Comparison of ENCODE assay signal across 1 cellular context in the genomic region with DNA sequence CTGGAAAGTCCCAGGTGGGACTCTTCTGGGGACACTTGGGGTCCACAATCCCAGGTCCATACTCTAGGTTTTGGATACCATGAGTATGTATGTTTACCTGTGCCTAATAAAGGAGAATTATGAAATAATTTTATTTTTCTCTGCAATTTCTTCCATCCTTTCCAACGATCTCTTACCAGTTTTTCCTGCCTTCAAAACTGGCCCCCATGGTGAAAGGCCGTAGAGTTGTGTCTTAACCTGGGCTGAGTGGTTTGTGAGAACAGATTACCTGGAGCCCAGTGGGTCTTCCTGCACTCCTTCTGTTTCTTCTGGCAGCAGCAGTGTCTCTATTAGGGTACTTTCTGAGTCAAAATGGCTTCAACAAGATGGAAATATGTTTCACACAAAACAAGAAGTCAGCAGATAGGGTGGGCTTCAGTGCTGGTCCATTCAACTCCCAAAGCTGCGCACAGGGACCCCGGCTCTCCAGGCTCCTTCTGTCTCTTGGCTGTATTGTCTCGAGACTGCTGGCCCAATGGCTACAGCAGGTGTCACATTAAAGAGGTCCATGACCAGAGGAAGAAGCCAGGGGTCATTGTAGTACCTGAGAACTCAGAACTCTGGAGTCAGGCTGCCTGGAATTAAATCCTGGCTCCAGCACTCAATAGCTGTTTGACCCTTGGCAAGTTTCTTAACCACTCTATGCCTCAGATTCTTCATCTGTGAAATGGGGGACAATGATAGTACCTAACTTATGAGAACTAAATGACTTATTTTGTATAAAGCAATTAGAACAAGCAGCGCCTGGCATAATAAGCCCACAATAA.
TF ChIP-seq lines count a peak whose summit lies in the region.

No MANE protein-coding gene starts in this region.

TF ChIP-seq in A549, 52 proteins besides CTCF, POLR2A, EP300 and RAD21 (continued from another document):
- TF ChIP-seq RNF2 (IDR thresholded peaks at IDR 0.05; ENCODE audit: borderline replicate concordance, low read depth) (no peak), FOSL2 (IDR thresholded peaks at IDR 0.05) (no peak), FOSL2 (CRISPR knock-in tag; IDR thresholded peaks at IDR 0.05) (no peak), EHF (CRISPR knock-in tag; IDR thresholded peaks at IDR 0.05) (no peak), ATOH8 (CRISPR knock-in tag; IDR thresholded peaks at IDR 0.05; ENCODE audit: low read depth) (no peak), EHMT2 (IDR thresholded peaks at IDR 0.05; ENCODE audit: low read depth) (no peak), HDAC2 (IDR thresholded peaks at IDR 0.05) (no peak), CEBPB (IDR thresholded peaks at IDR 0.05) (no peak), FOSB (CRISPR knock-in tag; IDR thresholded peaks at IDR 0.05) (no peak), SREBF2 (IDR thresholded peaks at IDR 0.05) (no peak), USF2 (IDR thresholded peaks at IDR 0.05) (no peak), NPAS2 (CRISPR knock-in tag; IDR thresholded peaks at IDR 0.05; ENCODE audit: borderline replicate concordance) (no peak), JUNB (IDR thresholded peaks at IDR 0.05) (no peak), POLR2AphosphoS2 (conservative IDR thresholded peaks at IDR 0.05; ENCODE audit: low read length) (no peak; the same call in 1 of the 2 replicates), NFE2L2 (conservative IDR thresholded peaks at IDR 0.05; ENCODE audit: low read length) (no peak), MAZ (IDR thresholded peaks at IDR 0.05; ENCODE audit: borderline replicate concordance, low read depth, low read length) (no peak), E2F6 (IDR thresholded peaks at IDR 0.05; ENCODE audit: borderline replicate concordance, low read depth) (no peak)
- TF ChIP-seq, protein P1, sequence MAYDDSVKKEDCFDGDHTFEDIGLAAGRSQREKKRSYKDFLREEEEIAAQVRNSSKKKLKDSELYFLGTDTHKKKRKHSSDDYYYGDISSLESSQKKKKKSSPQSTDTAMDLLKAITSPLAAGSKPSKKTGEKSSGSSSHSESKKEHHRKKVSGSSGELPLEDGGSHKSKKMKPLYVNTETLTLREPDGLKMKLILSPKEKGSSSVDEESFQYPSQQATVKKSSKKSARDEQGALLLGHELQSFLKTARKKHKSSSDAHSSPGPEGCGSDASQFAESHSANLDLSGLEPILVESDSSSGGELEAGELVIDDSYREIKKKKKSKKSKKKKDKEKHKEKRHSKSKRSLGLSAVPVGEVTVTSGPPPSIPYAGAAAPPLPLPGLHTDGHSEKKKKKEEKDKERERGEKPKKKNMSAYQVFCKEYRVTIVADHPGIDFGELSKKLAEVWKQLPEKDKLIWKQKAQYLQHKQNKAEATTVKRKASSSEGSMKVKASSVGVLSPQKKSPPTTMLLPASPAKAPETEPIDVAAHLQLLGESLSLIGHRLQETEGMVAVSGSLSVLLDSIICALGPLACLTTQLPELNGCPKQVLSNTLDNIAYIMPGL (CRISPR knock-in tag; IDR thresholded peaks at IDR 0.05; ENCODE audit: borderline replicate concordance), result no peak
- TF ChIP-seq, protein P2, sequence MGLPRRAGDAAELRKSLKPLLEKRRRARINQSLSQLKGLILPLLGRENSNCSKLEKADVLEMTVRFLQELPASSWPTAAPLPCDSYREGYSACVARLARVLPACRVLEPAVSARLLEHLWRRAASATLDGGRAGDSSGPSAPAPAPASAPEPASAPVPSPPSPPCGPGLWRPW (IDR thresholded peaks at IDR 0.05), result no peak
